In genomic region chr1:113930499-113931161, GRCh38 we compare ENCODE assay signal across 8 cellular contexts. TPM values are rescaled to one million over a fixed set of nuclear protein-coding genes. Genes with fewer than 3 reads are reported as not detected.
DNase-seq lines count a peak whose midpoint lies in the region; ATAC-seq and TF ChIP-seq lines count a peak whose summit lies in the region.

No MANE protein-coding gene starts in this region.

- H3K9ac ChIP-seq in ES-I3 (ENCODE audit: low read depth, low read length) = peak overlapping the region; percentile 68

- no peak overlapping the region for H3K27ac Mint-ChIP-seq in GM23338
- peak overlapping the region; percentile 95 for H3K27ac Mint-ChIP-seq in activated CD4-positive, alpha-beta T cell treated with anti-CD3 and anti-CD28 coated beads, Interleukin-2, amount 10 ng/mL, durations not matched to agents 7 days and 5 days
- peak overlapping the region; percentile 99 for H3K27ac Mint-ChIP-seq in stimulated activated naive CD8-positive, alpha-beta T cell treated with anti-CD3 and anti-CD28 coated beads, Interleukin-15, Interleukin-2, amounts not matched to agents 100 ng/mL and 50 ng/mL, for 24 hours

- no peak overlapping the region for H3K27ac ChIP-seq in GM23338 (ENCODE audit: low read depth)

- POLR2A ChIA-PET in activated CD4-positive, alpha-beta T cell treated with anti-CD3 and anti-CD28 coated beads, Interleukin-2, amount 10 ng/mL, durations not matched to agents 7 days and 5 days (lab: Charles Lee) = no interaction called here

- H3K4me2 ChIP-seq in GM23338 = peak overlapping the region; percentile 89

- peaks cover 25% of the 10 kb centered on the region for H3K4me1 Mint-ChIP-seq in GM23338
- peaks cover 55% of the 10 kb centered on the region for H3K4me1 Mint-ChIP-seq in activated CD4-positive, alpha-beta T cell treated with anti-CD3 and anti-CD28 coated beads, Interleukin-2, amount 10 ng/mL, durations not matched to agents 7 days and 5 days
- peaks cover 71% of the 10 kb centered on the region for H3K4me1 Mint-ChIP-seq in stimulated activated naive CD8-positive, alpha-beta T cell treated with anti-CD3 and anti-CD28 coated beads, Interleukin-15, Interleukin-2, amounts not matched to agents 100 ng/mL and 50 ng/mL, for 24 hours (ENCODE audit: low read depth)

- H3K79me2 ChIP-seq in GM23338 (replicated peaks; ENCODE audit: insufficient read depth) = peaks cover 58% of the 10 kb centered on the region

- H3K4me3 Mint-ChIP-seq in GM23338 = peak overlapping the region; percentile 90
- peak overlapping the region; percentile 86 for H3K4me3 Mint-ChIP-seq in activated CD4-positive, alpha-beta T cell treated with anti-CD3 and anti-CD28 coated beads, Interleukin-2, amount 10 ng/mL, durations not matched to agents 7 days and 5 days
- peak overlapping the region; percentile 98 for H3K4me3 Mint-ChIP-seq in stimulated activated naive CD8-positive, alpha-beta T cell treated with anti-CD3 and anti-CD28 coated beads, Interleukin-15, Interleukin-2, amounts not matched to agents 100 ng/mL and 50 ng/mL, for 24 hours

- H2AFZ ChIP-seq in GM23338 = no peak overlapping the region

- H3K36me3 Mint-ChIP-seq in GM23338 (ENCODE audit: low read depth) = no peaks in the 10 kb centered on the region; the same call in 2 of the 3 replicates
- peaks cover 28% of the 10 kb centered on the region for H3K36me3 Mint-ChIP-seq in activated CD4-positive, alpha-beta T cell treated with anti-CD3 and anti-CD28 coated beads, Interleukin-2, amount 10 ng/mL, durations not matched to agents 7 days and 5 days (ENCODE audit: low read depth)
- H3K36me3 Mint-ChIP-seq in stimulated activated naive CD8-positive, alpha-beta T cell treated with anti-CD3 and anti-CD28 coated beads, Interleukin-15, Interleukin-2, amounts not matched to agents 100 ng/mL and 50 ng/mL, for 24 hours (ENCODE audit: low read depth) = peaks cover 26% of the 10 kb centered on the region

- H3K27me3 Mint-ChIP-seq in GM23338 (ENCODE audit: insufficient read depth, low read depth, poor library complexity) = peaks cover 5% of the 10 kb centered on the region
- H3K27me3 Mint-ChIP-seq in activated CD4-positive, alpha-beta T cell treated with anti-CD3 and anti-CD28 coated beads, Interleukin-2, amount 10 ng/mL, durations not matched to agents 7 days and 5 days = no peaks in the 10 kb centered on the region
- no peaks in the 10 kb centered on the region for H3K27me3 Mint-ChIP-seq in stimulated activated naive CD8-positive, alpha-beta T cell treated with anti-CD3 and anti-CD28 coated beads, Interleukin-15, Interleukin-2, amounts not matched to agents 100 ng/mL and 50 ng/mL, for 24 hours

- H4K20me1 ChIP-seq in GM23338 (replicated peaks; ENCODE audit: insufficient read depth) = peaks cover 13% of the 10 kb centered on the region

- H3K9me3 Mint-ChIP-seq in GM23338 = no peaks in the 10 kb centered on the region
- H3K9me3 Mint-ChIP-seq in activated CD4-positive, alpha-beta T cell treated with anti-CD3 and anti-CD28 coated beads, Interleukin-2, amount 10 ng/mL, durations not matched to agents 7 days and 5 days = no peaks in the 10 kb centered on the region
- H3K9me3 Mint-ChIP-seq in stimulated activated naive CD8-positive, alpha-beta T cell treated with anti-CD3 and anti-CD28 coated beads, Interleukin-15, Interleukin-2, amounts not matched to agents 100 ng/mL and 50 ng/mL, for 24 hours = no peaks in the 10 kb centered on the region

- H3K36me3 ChIP-seq in ES-I3 (ENCODE audit: insufficient read depth, low read length) (no peaks in the 10 kb centered on the region), GM23338 (ENCODE audit: insufficient read depth) (no peaks in the 10 kb centered on the region), MG63 (peaks cover 4% of the 10 kb centered on the region; the same call in 1 of the 2 replicates)

- H3K4me1 ChIP-seq in ES-I3 (ENCODE audit: insufficient read depth, low read length) = 0 out of 2 replicates have a peak, but pooled peaks cover 2% of the 10 kb centered on the region
- H3K4me1 ChIP-seq in GM23338 (ENCODE audit: insufficient read depth) = peaks cover 25% of the 10 kb centered on the region

- H3K9me3 ChIP-seq in ES-I3 (ENCODE audit: control insufficient read depth, insufficient read depth, low read length) (no peaks in the 10 kb centered on the region), MG63 (no peaks in the 10 kb centered on the region)

- peak; percentile 51 for DNase-seq in GM23338 (ENCODE audit: low spot score)
- peak; percentile 61 for DNase-seq in MG63
- peak; percentile 79 for DNase-seq in activated CD4-positive, alpha-beta T cell treated with anti-CD3 and anti-CD28 coated beads, Interleukin-2, amount 10 ng/mL, durations not matched to agents 7 days and 5 days
- DNase-seq in ecto neural progenitor cell (ENCODE audit: low spot score) = peak; percentile 48
- DNase-seq in myocyte (ENCODE audit: low read depth) = peak; percentile 46
- no peak for DNase-seq in NCI-H345 (lab: John Stamatoyannopoulos, UW)

- 0 out of 2 replicates have a peak, but pooled peaks cover 8% of the 10 kb centered on the region for H3F3A ChIP-seq in GM23338 (replicated peaks; ENCODE audit: low read depth)

- H3K9me2 ChIP-seq in GM23338 (ENCODE audit: insufficient read depth) = no peaks in the 10 kb centered on the region

- CTCF ChIA-PET in activated CD4-positive, alpha-beta T cell treated with anti-CD3 and anti-CD28 coated beads, Interleukin-2, amount 10 ng/mL, durations not matched to agents 7 days and 5 days (lab: Charles Lee) = interaction anchor here (0.9 to 4.7 kb wide), 13 partner anchors 10 to 113 kb away, joined by 3 to 38 read pairs (median 5); partner anchors contain the start of genes AP4B1 and DCLRE1B

- ATAC-seq in GM23338 = peak; percentile 8

- no peak for TF ChIP-seq CTCF in GM23338 (conservative IDR thresholded peaks at IDR 0.05; ENCODE audit: low read depth in 2 of 2)

- no peaks in the 10 kb centered on the region for H3K27me3 ChIP-seq in GM23338 (ENCODE audit: insufficient read depth)
- no peaks in the 10 kb centered on the region for H3K27me3 ChIP-seq in MG63

- H3K4me3 ChIP-seq in GM23338 (peak overlapping the region; percentile 97), MG63 (peak overlapping the region; percentile 72)

TF ChIP-seq in GM23338, 12 proteins besides CTCF, POLR2A, EP300 and RAD21 (continues in another document):
- no peak for TF ChIP-seq STAT1 (IDR thresholded peaks at IDR 0.05; ENCODE audit: unreplicated experiment)
- TF ChIP-seq POLR2AphosphoS5 (IDR thresholded peaks at IDR 0.05; ENCODE audit: low read depth) = no peak
- TF ChIP-seq JUNB (IDR thresholded peaks at IDR 0.05; ENCODE audit: unreplicated experiment) = no peak

RNA-seq across cellular contexts. Expression of gene HIPK1, which starts 1.5 kb away (rescaled TPM):
- total RNA-seq in GM23338 (2014; rRNA removed; shearing (Covaris generic)) = 44.4 and 47.5 TPM in 2 replicates
- polyA plus RNA-seq in GM23338 (2016; fragmentation: Nextera tagmentation; extraction: Ambion mirVana) = 13.6 and 14.3 TPM in 2 replicates
- 8.5 and 14.3 TPM in 2 replicates for total RNA-seq in MG63 (2014; rRNA removed; shearing (Covaris generic); ENCODE audit: low replicate concordance)
- total RNA-seq in activated CD4-positive, alpha-beta T cell treated with anti-CD3 and anti-CD28 coated beads, Interleukin-2, amount 10 ng/mL, durations not matched to agents 7 days and 5 days = 100 to 1,000 TPM in 1 of 2 experiments, 10 to 100 TPM in 1; 88.5 to 106 TPM
- total RNA-seq in myocyte = 45.0 and 71.9 TPM in 2 replicates
- 25.5 TPM for polyA plus RNA-seq in myocyte (2012)

RNA-seq across cellular contexts. Expression of gene DCLRE1B, which starts 25.5 kb away (rescaled TPM):
- 8.7 and 9.7 TPM in 2 replicates for total RNA-seq in GM23338 (2014; rRNA removed; shearing (Covaris generic))
- 6.3 and 6.9 TPM in 2 replicates for polyA plus RNA-seq in GM23338 (2016; fragmentation: Nextera tagmentation; extraction: Ambion mirVana)
- total RNA-seq in MG63 (2014; rRNA removed; shearing (Covaris generic); ENCODE audit: low replicate concordance) = 11.6 and 11.8 TPM in 2 replicates
- total RNA-seq in activated CD4-positive, alpha-beta T cell treated with anti-CD3 and anti-CD28 coated beads, Interleukin-2, amount 10 ng/mL, durations not matched to agents 7 days and 5 days = 10 to 100 TPM; 16.2 to 19.4 TPM
- total RNA-seq in myocyte = 4.2 and 5.3 TPM in 2 replicates
- polyA plus RNA-seq in myocyte (2012) = 5.8 TPM

RNA-seq across cellular contexts. Expression of gene AP4B1, which starts 26.0 kb away (rescaled TPM):
- 12.7 and 13.4 TPM in 2 replicates for total RNA-seq in GM23338 (2014; rRNA removed; shearing (Covaris generic))
- 4.4 and 7.5 TPM in 2 replicates for polyA plus RNA-seq in GM23338 (2016; fragmentation: Nextera tagmentation; extraction: Ambion mirVana)
- total RNA-seq in MG63 (2014; rRNA removed; shearing (Covaris generic); ENCODE audit: low replicate concordance) = 12.3 and 12.7 TPM in 2 replicates
- total RNA-seq in activated CD4-positive, alpha-beta T cell treated with anti-CD3 and anti-CD28 coated beads, Interleukin-2, amount 10 ng/mL, durations not matched to agents 7 days and 5 days = 10 to 100 TPM; 39.4 to 41.9 TPM
- 11.0 and 13.1 TPM in 2 replicates for total RNA-seq in myocyte
- polyA plus RNA-seq in myocyte (2012) = 16.3 TPM

RNA-seq across cellular contexts. Expression of gene BCL2L15, which starts 43.2 kb away (rescaled TPM):
- total RNA-seq in GM23338 (2014; rRNA removed; shearing (Covaris generic)) = 0.78 TPM in 1 of 2 replicates, not detected in the other
- 0.40 TPM in 1 of 2 replicates, not detected in the other for polyA plus RNA-seq in GM23338 (2016; fragmentation: Nextera tagmentation; extraction: Ambion mirVana)
- 0.03 and 1.2 TPM in 2 replicates for total RNA-seq in MG63 (2014; rRNA removed; shearing (Covaris generic); ENCODE audit: low replicate concordance)
- 1 to 10 TPM in 1 of 2 experiments, under 1 TPM in 1; 0.98 to 1.1 TPM for total RNA-seq in activated CD4-positive, alpha-beta T cell treated with anti-CD3 and anti-CD28 coated beads, Interleukin-2, amount 10 ng/mL, durations not matched to agents 7 days and 5 days
- total RNA-seq in myocyte = 0.37 and 4.4 TPM in 2 replicates
- 0.26 TPM for polyA plus RNA-seq in myocyte (2012)

RNA-seq across cellular contexts. Expression of gene OLFML3, which starts 48.6 kb away (rescaled TPM):
- 69.9 and 73.6 TPM in 2 replicates for total RNA-seq in GM23338 (2014; rRNA removed; shearing (Covaris generic))
- polyA plus RNA-seq in GM23338 (2016; fragmentation: Nextera tagmentation; extraction: Ambion mirVana) = 42.8 and 44.7 TPM in 2 replicates
- 2.2 and 2.7 TPM in 2 replicates for total RNA-seq in MG63 (2014; rRNA removed; shearing (Covaris generic); ENCODE audit: low replicate concordance)
- total RNA-seq in activated CD4-positive, alpha-beta T cell treated with anti-CD3 and anti-CD28 coated beads, Interleukin-2, amount 10 ng/mL, durations not matched to agents 7 days and 5 days = under 1 TPM; 0.71 to 0.94 TPM
- total RNA-seq in myocyte = 239 and 310 TPM in 2 replicates
- 96.7 TPM for polyA plus RNA-seq in myocyte (2012)
